In genomic region chr1:29671957-29672356, GRCh38 we compare ENCODE assay signal across 18 cellular contexts.
"Had no signal": no experiment of that assay in that cellular context is flagged by ENCODE, and none has a peak within 500 bp of the region (broad histone marks: within the 10 kb centered on the region; RNA-seq: fewer than 3 reads in every experiment).

No MANE protein-coding gene starts in this region.

- DNase-seq: cortex of kidney; effector CD8-positive, alpha-beta T cell; foreskin melanocyte; heart left ventricle; hippocampal formation; left colon; left ventricle myocardium superior; mesendoderm; occipital lobe; pancreas; right lobe of liver; stimulated activated CD4-positive, alpha-beta T cell treated with anti-CD3 and anti-CD28 coated beads, Interleukin-2, amount 100 ng/mL, for 24 hours; stimulated activated CD4-positive, alpha-beta T cell treated with anti-CD3 and anti-CD28 coated beads, Interleukin-4, amount 100 ng/mL, for 4 hours; stimulated activated naive B cell treated with anti-CD40 and anti-IgM and Interleukin-4, amounts not matched to agents 10 μg/mL and 1 μg/mL and 100 μg/mL, for 72 hours; trophoblast cell had no signal

- H3K36me3 ChIP-seq: heart left ventricle, pancreas, prostate gland, right lobe of liver had no signal

- H3K4me1 ChIP-seq: pancreas, prostate gland, right lobe of liver had no signal

- H3K9me3 ChIP-seq: heart left ventricle, pancreas, prostate gland, right lobe of liver had no signal

- H3K27me3 ChIP-seq: pancreas, right lobe of liver had no signal

- H3K4me3 ChIP-seq: dorsolateral prefrontal cortex, heart left ventricle, pancreas, prostate gland, right lobe of liver had no signal

- ATAC-seq: heart left ventricle; left colon; left ventricle myocardium superior; naive thymus-derived CD4-positive, alpha-beta T cell; pancreas; right lobe of liver; stimulated activated naive B cell treated with anti-CD40 and anti-IgM and Interleukin-4, amounts not matched to agents 10 μg/mL and 1 μg/mL and 100 μg/mL, for 72 hours had no signal

- H3K27ac ChIP-seq: dorsolateral prefrontal cortex, heart left ventricle, pancreas, prostate gland, right lobe of liver had no signal

- FAIRE-seq: pancreas had no signal
